Comparison of ENCODE assay signal across 18 cellular contexts in genomic region chr11:27459191-27459590, GRCh38. TPM values are rescaled to one million over a fixed set of nuclear protein-coding genes. Genes with fewer than 3 reads are reported as not detected.
A peak's percentile ranks its signal among the peaks of the same experiment; 100 is the strongest.
DNase-seq lines count a peak whose midpoint lies in the region; ATAC-seq, FAIRE-seq and TF ChIP-seq lines count a peak whose summit lies in the region.
"Had no signal": no experiment of that assay in that cellular context is flagged by ENCODE, and none has a peak within 500 bp of the region (broad histone marks: within the 10 kb centered on the region; RNA-seq: fewer than 3 reads in every experiment).

No MANE protein-coding gene starts in this region.

- H3K79me2 ChIP-seq in GM23338 (replicated peaks; ENCODE audit: insufficient read depth) = peaks cover 100% of the 10 kb centered on the region

- H3K36me3 ChIP-seq in GM23338 (ENCODE audit: insufficient read depth) (no peaks in the 10 kb centered on the region), pancreas (no peaks in the 10 kb centered on the region)
- H3K36me3 ChIP-seq: BLaER1 treated with 17β-estradiol and CSF1 and Interleukin-3, amounts not matched to agents 10 nM and 100 nM had no signal

- no peak for ATAC-seq in GM23338
- ATAC-seq in pancreas = no peak
- no peak for ATAC-seq in HG03159 (IDR thresholded peaks at IDR 0.05; ENCODE audit: unreplicated experiment)
- ATAC-seq: HCT116 had no signal

- H3K27ac Mint-ChIP-seq in GM23338 (no peak overlapping the region), glutamatergic neuron (ENCODE audit: unreplicated experiment) (peak overlapping the region; percentile 59)

- WGBS in pancreas, 2 donors = 21 to 33% methylated on average over 6 of the region's 6 CpGs

- no peak overlapping the region for H2AFZ ChIP-seq in GM23338

- no peak overlapping the region for H3K27ac ChIP-seq in GM23338 (ENCODE audit: low read depth)
- peak overlapping the region in 3 of 4 donors; percentile 26 to 95 (median 93) for H3K27ac ChIP-seq in pancreas
- H3K27ac ChIP-seq: BLaER1 treated with 17β-estradiol and CSF1 and Interleukin-3, amounts not matched to agents 10 nM and 100 nM had no signal

- H3K27me3 ChIP-seq in GM23338 (ENCODE audit: insufficient read depth) = no peaks in the 10 kb centered on the region
- H3K27me3 ChIP-seq in pancreas = no peaks in the 10 kb centered on the region
- H3K27me3 ChIP-seq: BLaER1 treated with 17β-estradiol and CSF1 and Interleukin-3, amounts not matched to agents 10 nM and 100 nM had no signal

- peak; percentile 62 for DNase-seq in GM23338 (ENCODE audit: low spot score)
- peak; percentile 60 for DNase-seq in NCI-H69 (lab: John Stamatoyannopoulos, UW)
- no peak for DNase-seq in glutamatergic neuron
- DNase-seq in pancreas = no peak
- DNase-seq in Ammon's horn (ENCODE audit: low spot score) = no peak
- DNase-seq in NCI-H2029 treated with DMSO at 0.1 percent for 48 hours (lab: John Stamatoyannopoulos, UW) = no peak
- DNase-seq in AG08395 (ENCODE audit: low spot score) = no peak
- DNase-seq: KG1, MM.1S, NCI-H1105 treated with DMSO at 0.1 percent for 48 hours, NCI-H187 treated with DMSO at 0.1 percent for 48 hours, NCI-H2171 treated with DMSO at 0.1 percent for 48 hours, NCI-H510A had no signal

- H3K4me2 ChIP-seq in GM23338 = no peak overlapping the region
- H3K4me2 ChIP-seq: BLaER1 treated with 17β-estradiol and CSF1 and Interleukin-3, amounts not matched to agents 10 nM and 100 nM had no signal

- H3K4me1 ChIP-seq in GM23338 (ENCODE audit: insufficient read depth) (peaks cover 66% of the 10 kb centered on the region), pancreas (peaks cover 45 to 79% (median 72%) of the 10 kb centered on the region in 3 donors)

- H3K9me2 ChIP-seq in GM23338 (ENCODE audit: insufficient read depth) = no peaks in the 10 kb centered on the region

- TF ChIP-seq CTCF in GM23338 (conservative IDR thresholded peaks at IDR 0.05; ENCODE audit: low read depth in 2 of 2) (no peak), glutamatergic neuron (IDR thresholded peaks at IDR 0.05; ENCODE audit: partially characterized antibody, unreplicated experiment) (no peak), pancreas (IDR thresholded peaks at IDR 0.05) (no peak)

- H4K20me1 ChIP-seq in GM23338 (replicated peaks; ENCODE audit: insufficient read depth) = peaks cover 14% of the 10 kb centered on the region
- H4K20me1 ChIP-seq: BLaER1 treated with 17β-estradiol and CSF1 and Interleukin-3, amounts not matched to agents 10 nM and 100 nM had no signal

- H3K9me3 ChIP-seq in pancreas = no peaks in the 10 kb centered on the region
- H3K9me3 ChIP-seq: BLaER1 treated with 17β-estradiol and CSF1 and Interleukin-3, amounts not matched to agents 10 nM and 100 nM had no signal

- FAIRE-seq in pancreas (lab: Jason Lieb, UNC) = no peak
- FAIRE-seq: GM12891, GM19239 had no signal

- H3K4me3 ChIP-seq in GM23338 = no peak overlapping the region
- H3K4me3 ChIP-seq in pancreas = peak overlapping the region in 1 of 4 donors; percentile 4
- H3K4me3 ChIP-seq: BLaER1 treated with 17β-estradiol and CSF1 and Interleukin-3, amounts not matched to agents 10 nM and 100 nM had no signal

- H3K4me1 Mint-ChIP-seq in GM23338 (peaks cover 51% of the 10 kb centered on the region), glutamatergic neuron (ENCODE audit: low read depth, unreplicated experiment) (peaks cover 45% of the 10 kb centered on the region)

- H3K4me3 Mint-ChIP-seq in GM23338 (no peak overlapping the region), glutamatergic neuron (ENCODE audit: unreplicated experiment) (no peak overlapping the region)

- intact Hi-C loops in pancreas (cut with DNase I) = no loop called here

- H3K36me3 Mint-ChIP-seq in GM23338 (ENCODE audit: low read depth) = peaks cover 14% of the 10 kb centered on the region
- H3K36me3 Mint-ChIP-seq in glutamatergic neuron (ENCODE audit: unreplicated experiment) = no peaks in the 10 kb centered on the region

- H3K27me3 Mint-ChIP-seq in GM23338 (ENCODE audit: insufficient read depth, low read depth, poor library complexity) = peaks cover 2% of the 10 kb centered on the region
- no peaks in the 10 kb centered on the region for H3K27me3 Mint-ChIP-seq in glutamatergic neuron (ENCODE audit: unreplicated experiment)

- H3F3A ChIP-seq in GM23338 (replicated peaks; ENCODE audit: low read depth) = no peaks in the 10 kb centered on the region

- H3K9me3 Mint-ChIP-seq in GM23338 = peaks cover 7% of the 10 kb centered on the region; the same call in 2 of the 3 replicates
- H3K9me3 Mint-ChIP-seq in glutamatergic neuron (ENCODE audit: unreplicated experiment) = peaks cover 3% of the 10 kb centered on the region

TF ChIP-seq in GM23338, 12 proteins besides CTCF, POLR2A, EP300 and RAD21:
- TF ChIP-seq ZNF114 (CRISPR knock-in tag; IDR thresholded peaks at IDR 0.05) (no peak), REST (IDR thresholded peaks at IDR 0.05; ENCODE audit: unreplicated experiment) (no peak), ETS1 (IDR thresholded peaks at IDR 0.05) (no peak), CREB1 (CRISPR knock-in tag; IDR thresholded peaks at IDR 0.05; ENCODE audit: low read depth) (no peak), EZH2phosphoT487 (IDR thresholded peaks at IDR 0.05; ENCODE audit: unreplicated experiment) (no peak), STAT1 (IDR thresholded peaks at IDR 0.05; ENCODE audit: unreplicated experiment) (no peak), JUNB (IDR thresholded peaks at IDR 0.05; ENCODE audit: unreplicated experiment) (no peak), NANOG (IDR thresholded peaks at IDR 0.05; ENCODE audit: borderline replicate concordance) (no peak), EZH2 (IDR thresholded peaks at IDR 0.05; ENCODE audit: low read depth, unreplicated experiment) (no peak)

RNA-seq across cellular contexts. Expression of gene LGR4, which starts 13.4 kb away (rescaled TPM):
- 91.7 and 99.6 TPM in 2 replicates for total RNA-seq in GM23338 (2014; rRNA removed; shearing (Covaris generic))
- polyA plus RNA-seq in GM23338 (2016; fragmentation: Nextera tagmentation; extraction: Ambion mirVana) (21.2 and 22.6 TPM in 2 replicates), pancreas (10 to 100 TPM; 23.4 to 27.0 TPM)
- total RNA-seq in glutamatergic neuron (ENCODE audit: unreplicated experiment) (87.1 TPM), pancreas (10 to 100 TPM; 44.4 to 73.0 (median 57.5) TPM)

RNA-seq across cellular contexts. Expression of gene LIN7C, which starts 47.4 kb away (rescaled TPM):
- 61.0 and 65.6 TPM in 2 replicates for total RNA-seq in GM23338 (2014; rRNA removed; shearing (Covaris generic))
- polyA plus RNA-seq in GM23338 (2016; fragmentation: Nextera tagmentation; extraction: Ambion mirVana) = 18.3 and 22.5 TPM in 2 replicates
- total RNA-seq in glutamatergic neuron (ENCODE audit: unreplicated experiment) = 44.7 TPM
- total RNA-seq in pancreas = 10 to 100 TPM; 10.7 to 22.1 (median 17.0) TPM
- 1 to 10 TPM; 5.1 to 8.6 TPM for polyA plus RNA-seq in pancreas

Comparison
In these comparisons a context has a peak if more than half of its experiments do, and no peak if none do; other contexts are left out.
1. DNase-seq: peak in GM23338 (single experiment) and NCI-H69 (single experiment); none in glutamatergic neuron (single experiment), pancreas (0 of 6), Ammon's horn (single experiment), NCI-H2029 treated with DMSO at 0.1 percent for 48 hours (single experiment) and AG08395 (single experiment).